In genomic region chr2:46549159-46549902, GRCh38 we compare ENCODE assay signal across 14 cellular contexts. TPM values are rescaled to one million over a fixed set of nuclear protein-coding genes. Genes with fewer than 3 reads are reported as not detected.
DNase-seq lines count a peak whose midpoint lies in the region; ATAC-seq lines count a peak whose summit lies in the region.
"Had no signal": no experiment of that assay in that cellular context is flagged by ENCODE, and none has a peak within 500 bp of the region (broad histone marks: within the 10 kb centered on the region; RNA-seq: fewer than 3 reads in every experiment).

No MANE protein-coding gene starts in this region.

- peak overlapping the region; percentile 81 for H3K4me2 ChIP-seq in Karpas-422 (ENCODE audit: low read depth, low read length, poor library complexity, severe bottlenecking)

- H3K4me1 Mint-ChIP-seq in activated CD4-positive, alpha-beta T cell treated with anti-CD3 and anti-CD28 coated beads, Interleukin-2, amount 10 ng/mL, durations not matched to agents 24 days and 14 days, result peaks cover 7% of the 10 kb centered on the region
- peaks cover 92 to 95% of the 10 kb centered on the region in 2 donors for H3K4me1 Mint-ChIP-seq in immature natural killer cell

- no peaks in the 10 kb centered on the region for H3K27me3 Mint-ChIP-seq in activated CD4-positive, alpha-beta T cell treated with anti-CD3 and anti-CD28 coated beads, Interleukin-2, amount 10 ng/mL, durations not matched to agents 24 days and 14 days
- peaks cover 0 to 3% (median 0%) of the 10 kb centered on the region in 3 donors for H3K27me3 Mint-ChIP-seq in immature natural killer cell (ENCODE audit: low read depth in 3 of 3)

- no peak for ATAC-seq in GM18858 (IDR thresholded peaks at IDR 0.05; ENCODE audit: unreplicated experiment)

- peak overlapping the region; percentile 56 for H3K9ac ChIP-seq in Karpas-422 (ENCODE audit: low read length)
- no peak overlapping the region for H3K9ac ChIP-seq in stomach smooth muscle (ENCODE audit: low read length in 2 of 2)

- H3K9me3 ChIP-seq in Karpas-422 (ENCODE audit: low read length), result no peaks in the 10 kb centered on the region
- H3K9me3 ChIP-seq in stomach smooth muscle (ENCODE audit: control insufficient read depth in 2 of 2, low read length in 2 of 2), result no peaks in the 10 kb centered on the region

- no peaks in the 10 kb centered on the region for H3K9me2 ChIP-seq in Karpas-422 (replicated peaks; ENCODE audit: insufficient read depth, low read length)

- H3K4me3 ChIP-seq in Karpas-422 (ENCODE audit: low read length) (peak overlapping the region; percentile 59), stomach smooth muscle (ENCODE audit: low read length in 2 of 2) (peak overlapping the region in 1 of 2 donors; percentile 44)
- H3K4me3 ChIP-seq: cardiac muscle cell had no signal

- no peaks in the 10 kb centered on the region for H3K36me3 ChIP-seq in Karpas-422 (ENCODE audit: insufficient read depth, low read length)
- peaks cover 0 to 13% of the 10 kb centered on the region in 2 donors for H3K36me3 ChIP-seq in stomach smooth muscle (ENCODE audit: control insufficient read depth in 2 of 2, insufficient read depth in 2 of 2, low read length in 2 of 2)

- no peaks in the 10 kb centered on the region for H3K9me3 Mint-ChIP-seq in activated CD4-positive, alpha-beta T cell treated with anti-CD3 and anti-CD28 coated beads, Interleukin-2, amount 10 ng/mL, durations not matched to agents 24 days and 14 days
- no peaks in the 10 kb centered on the region for H3K9me3 Mint-ChIP-seq in immature natural killer cell

- H3K4me3 Mint-ChIP-seq in activated CD4-positive, alpha-beta T cell treated with anti-CD3 and anti-CD28 coated beads, Interleukin-2, amount 10 ng/mL, durations not matched to agents 24 days and 14 days, result no peak overlapping the region
- peak overlapping the region; percentile 30 to 79 (median 53) for H3K4me3 Mint-ChIP-seq in immature natural killer cell

- peak overlapping the region; percentile 23 for H3K27ac Mint-ChIP-seq in activated CD4-positive, alpha-beta T cell treated with anti-CD3 and anti-CD28 coated beads, Interleukin-2, amount 10 ng/mL, durations not matched to agents 24 days and 14 days
- H3K27ac Mint-ChIP-seq in immature natural killer cell, result peak overlapping the region; percentile 68 to 86 (median 78)

- H3K79me2 ChIP-seq in Karpas-422 (ENCODE audit: low read length), result no peaks in the 10 kb centered on the region

- H2AFZ ChIP-seq in Karpas-422 (ENCODE audit: low read length), result no peak overlapping the region

- peaks cover 36% of the 10 kb centered on the region for H4K20me1 ChIP-seq in Karpas-422 (ENCODE audit: insufficient read depth, low read depth, low read length)

- peaks cover 45% of the 10 kb centered on the region for H3K4me1 ChIP-seq in Karpas-422 (ENCODE audit: low read length)
- H3K4me1 ChIP-seq in stomach smooth muscle (ENCODE audit: control insufficient read depth, insufficient read depth, low read length), result peaks cover 66% of the 10 kb centered on the region

- intact Hi-C loops in activated CD4-positive, alpha-beta T cell treated with anti-CD3 and anti-CD28 coated beads, Interleukin-2, amount 10 ng/mL, durations not matched to agents 24 days and 14 days (cut with micrococcal nuclease), result no loop called here

- no peak for DNase-seq in activated CD4-positive, alpha-beta T cell treated with anti-CD3 and anti-CD28 coated beads, Interleukin-2, amount 10 ng/mL, durations not matched to agents 24 days and 14 days
- no peak for DNase-seq in activated CD4-positive, alpha-beta T cell treated with anti-CD3 and anti-CD28 coated beads for 1 hour
- DNase-seq in Karpas-422 (peak; percentile 74), immature natural killer cell (peak in 1 of 3 donors; percentile 30), cerebellar nuclear complex (lab: John Stamatoyannopoulos, UW) (no peak), NCI-H524 treated with DMSO at 0.1 percent for 48 hours (lab: John Stamatoyannopoulos, UW) (no peak)
- DNase-seq: DMS79; NCI-H1105; NCI-H446 treated with DMSO at 0.1 percent for 48 hours; SHP77 treated with DMSO at 0.1 percent for 48 hours; stimulated activated CD4-positive, alpha-beta T cell treated with anti-CD3 and anti-CD28 coated beads, Interleukin-2, amount 100 ng/mL, for 24 hours had no signal

- H3K27ac ChIP-seq in Karpas-422 (ENCODE audit: low read length) (peak overlapping the region; percentile 19; the same call in 1 of the 2 replicates), stomach smooth muscle (ENCODE audit: low read length) (peak overlapping the region; percentile 60)
- H3K27ac ChIP-seq: cardiac muscle cell had no signal

- H3K27me3 ChIP-seq in Karpas-422 (ENCODE audit: low read length), result no peaks in the 10 kb centered on the region
- no peaks in the 10 kb centered on the region for H3K27me3 ChIP-seq in stomach smooth muscle (ENCODE audit: control insufficient read depth in 1 of 2, insufficient read depth in 2 of 2, low read length in 2 of 2)
- H3K27me3 ChIP-seq: cardiac muscle cell had no signal

- no peaks in the 10 kb centered on the region for H3K36me3 Mint-ChIP-seq in activated CD4-positive, alpha-beta T cell treated with anti-CD3 and anti-CD28 coated beads, Interleukin-2, amount 10 ng/mL, durations not matched to agents 24 days and 14 days (ENCODE audit: low read depth)
- H3K36me3 Mint-ChIP-seq in immature natural killer cell, result peaks cover 0 to 3% (median 0%) of the 10 kb centered on the region in 3 donors

RNA-seq across cellular contexts. Expression of gene ATP6V1E2, which starts 7.0 kb away (rescaled TPM):
- 5.3 and 6.1 TPM in 2 replicates for total RNA-seq in activated CD4-positive, alpha-beta T cell treated with anti-CD3 and anti-CD28 coated beads, Interleukin-2, amount 10 ng/mL, durations not matched to agents 24 days and 14 days
- total RNA-seq in Karpas-422 (2014; rRNA removed; shearing (Covaris generic); ENCODE audit: low replicate concordance), result 1.8 and 2.5 TPM in 2 replicates
- 1 to 10 TPM in 2 of 3 donors, not detected in 1; 4.6 to 5.3 TPM for polyA plus RNA-seq in immature natural killer cell

RNA-seq across cellular contexts. Expression of gene RHOQ, which starts 7.0 kb away (rescaled TPM):
- total RNA-seq in activated CD4-positive, alpha-beta T cell treated with anti-CD3 and anti-CD28 coated beads, Interleukin-2, amount 10 ng/mL, durations not matched to agents 24 days and 14 days, result 10.6 and 12.6 TPM in 2 replicates
- total RNA-seq in Karpas-422 (2014; rRNA removed; shearing (Covaris generic); ENCODE audit: low replicate concordance), result 13.9 and 15.8 TPM in 2 replicates
- 1 to 10 TPM; 4.2 to 5.3 (median 5.1) TPM for polyA plus RNA-seq in immature natural killer cell
